27 cellular contexts compared by ENCODE assay signal in the genomic region with DNA sequence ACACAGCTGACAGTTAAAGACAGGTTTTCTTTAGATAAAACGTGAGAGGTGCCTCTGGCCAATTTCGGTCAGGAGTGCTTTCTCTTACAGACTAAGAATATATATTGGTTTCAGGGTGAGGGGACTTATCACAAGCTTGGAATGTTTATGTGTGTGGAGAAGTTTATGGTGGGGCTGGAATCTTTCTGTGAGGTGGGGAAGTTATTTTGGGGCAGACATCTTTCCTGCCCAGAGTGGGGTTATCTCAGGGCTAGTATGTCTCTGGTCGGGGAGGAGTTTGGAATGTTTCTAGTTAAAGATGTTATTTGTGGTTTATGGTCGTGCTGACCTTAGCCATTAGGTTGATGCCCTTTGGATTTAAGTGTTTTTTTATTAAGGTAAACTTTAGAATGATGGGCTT.
"Had no signal": no experiment of that assay in that cellular context is flagged by ENCODE, and none has a peak within 500 bp of the region (broad histone marks: within the 10 kb centered on the region; RNA-seq: fewer than 3 reads in every experiment).

No MANE protein-coding gene starts in this region.

- DNase-seq: occipital lobe; ovary; posterior cingulate gyrus; psoas muscle; right cardiac atrium; right lobe of liver; sigmoid colon; small intestine; stimulated activated CD4-positive, alpha-beta T cell treated with anti-CD3 and anti-CD28 coated beads, Interleukin-15, amount 100 ng/mL, for 24 hours; stimulated activated CD4-positive, alpha-beta T cell treated with anti-CD3 and anti-CD28 coated beads, Interleukin-2, amount 100 ng/mL, for 24 hours; stimulated activated CD4-positive, alpha-beta T cell treated with anti-CD3 and anti-CD28 coated beads, Interleukin-2, amount 100 ng/mL, for 48 hours; stimulated activated CD4-positive, alpha-beta T cell treated with anti-CD3 and anti-CD28 coated beads, Interleukin-4, amount 100 ng/mL, for 24 hours; stimulated activated naive B cell treated with anti-CD40 and anti-IgM and Interleukin-4, amounts not matched to agents 10 μg/mL and 1 μg/mL and 100 μg/mL, for 72 hours; stimulated activated naive CD4-positive, alpha-beta T cell treated with Interleukin-2 at 50 U/mL for 16 hours; stomach; thyroid gland; trophoblast cell; upper lobe of left lung had no signal

- H3K4me2 ChIP-seq: neural progenitor cell had no signal

- H3K9me3 Mint-ChIP-seq: neural progenitor cell had no signal

- H3K27ac ChIP-seq: neural progenitor cell, ovary, parathyroid adenoma, psoas muscle, right lobe of liver, sigmoid colon, stomach, thoracic aorta, thyroid gland, tibial nerve, upper lobe of left lung, vagina had no signal

- H3K4me1 Mint-ChIP-seq: nephron; stimulated activated effector memory CD8-positive, alpha-beta T cell treated with anti-CD3 and anti-CD28 coated beads, Interleukin-12 subunit alpha, Interleukin-12 subunit beta, amount 100 ng/mL, for 72 hours; stimulated activated naive B cell treated with anti-CD40 and anti-IgM and Interleukin-4, amounts not matched to agents 10 μg/mL and 1 μg/mL and 100 μg/mL, for 72 hours had no signal

- H3K4me1 ChIP-seq: parathyroid adenoma, psoas muscle, right lobe of liver, sigmoid colon, stomach, thyroid gland, tibial nerve, upper lobe of left lung, vagina had no signal

- H3K27ac Mint-ChIP-seq: neural progenitor cell; progenitor cell of endocrine pancreas; stimulated activated effector memory CD8-positive, alpha-beta T cell treated with anti-CD3 and anti-CD28 coated beads, Interleukin-12 subunit alpha, Interleukin-12 subunit beta, amount 100 ng/mL, for 72 hours; stimulated activated naive B cell treated with anti-CD40 and anti-IgM and Interleukin-4, amounts not matched to agents 10 μg/mL and 1 μg/mL and 100 μg/mL, for 72 hours; stimulated activated naive CD8-positive, alpha-beta T cell treated with anti-CD3 and anti-CD28 coated beads, Interleukin-15, Interleukin-2, amounts not matched to agents 100 ng/mL and 50 ng/mL, for 24 hours had no signal

- H3K79me2 ChIP-seq: parathyroid adenoma had no signal

- H3K4me3 ChIP-seq: neural progenitor cell, ovary, psoas muscle, right lobe of liver, sigmoid colon, stomach, thoracic aorta, thyroid gland, tibial nerve, upper lobe of left lung, vagina had no signal

- H3K27me3 ChIP-seq: neural progenitor cell, ovary, right lobe of liver, sigmoid colon, stomach, thyroid gland, tibial nerve, upper lobe of left lung, vagina had no signal

- H3K27me3 Mint-ChIP-seq: progenitor cell of endocrine pancreas; stimulated activated naive CD8-positive, alpha-beta T cell treated with anti-CD3 and anti-CD28 coated beads, Interleukin-15, Interleukin-2, amounts not matched to agents 100 ng/mL and 50 ng/mL, for 24 hours had no signal

- H3K9ac ChIP-seq: neural progenitor cell, parathyroid adenoma had no signal

- ATAC-seq: psoas muscle; right cardiac atrium; right lobe of liver; stimulated activated effector memory CD8-positive, alpha-beta T cell treated with anti-CD3 and anti-CD28 coated beads, Interleukin-12 subunit alpha, Interleukin-12 subunit beta, amount 100 ng/mL, for 72 hours; stimulated activated naive B cell treated with anti-CD40 and anti-IgM and Interleukin-4, amounts not matched to agents 10 μg/mL and 1 μg/mL and 100 μg/mL, for 72 hours had no signal

- H3K36me3 Mint-ChIP-seq: neural progenitor cell; stimulated activated effector memory CD8-positive, alpha-beta T cell treated with anti-CD3 and anti-CD28 coated beads, Interleukin-12 subunit alpha, Interleukin-12 subunit beta, amount 100 ng/mL, for 72 hours; stimulated activated naive B cell treated with anti-CD40 and anti-IgM and Interleukin-4, amounts not matched to agents 10 μg/mL and 1 μg/mL and 100 μg/mL, for 72 hours had no signal

- H3K36me3 ChIP-seq: neural progenitor cell, ovary, right lobe of liver, sigmoid colon, stomach, thoracic aorta, thyroid gland, tibial nerve, upper lobe of left lung, vagina had no signal

- H3K4me3 Mint-ChIP-seq: nephron; neural progenitor cell; stimulated activated effector memory CD8-positive, alpha-beta T cell treated with anti-CD3 and anti-CD28 coated beads, Interleukin-12 subunit alpha, Interleukin-12 subunit beta, amount 100 ng/mL, for 72 hours; stimulated activated naive B cell treated with anti-CD40 and anti-IgM and Interleukin-4, amounts not matched to agents 10 μg/mL and 1 μg/mL and 100 μg/mL, for 72 hours; stimulated activated naive CD8-positive, alpha-beta T cell treated with anti-CD3 and anti-CD28 coated beads, Interleukin-15, Interleukin-2, amounts not matched to agents 100 ng/mL and 50 ng/mL, for 24 hours had no signal
